In the genomic region with DNA sequence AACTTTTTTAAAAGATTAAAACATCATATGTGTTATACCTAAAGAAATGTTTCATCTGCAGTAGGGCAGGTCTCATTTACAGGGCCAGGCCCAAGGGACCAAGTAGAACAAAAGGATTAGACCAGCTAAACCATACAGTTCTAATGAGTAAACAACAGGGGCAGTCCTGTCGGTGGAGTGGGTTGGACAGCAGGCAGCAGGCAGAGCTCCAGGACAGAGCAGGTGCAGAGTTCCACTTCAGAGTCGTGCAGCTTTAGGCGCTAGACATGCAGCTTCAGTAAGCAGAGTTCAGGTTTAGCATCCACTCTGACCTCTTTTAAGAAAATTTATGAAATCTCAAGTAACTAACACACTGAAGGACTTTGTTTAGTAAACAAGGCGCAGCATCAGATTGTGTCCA, we compare ENCODE assay signal across 18 cellular contexts.
A peak's percentile ranks its signal among the peaks of the same experiment; 100 is the strongest.
DNase-seq lines count a peak whose midpoint lies in the region; TF ChIP-seq lines count a peak whose summit lies in the region.
"Had no signal": no experiment of that assay in that cellular context is flagged by ENCODE, and none has a peak within 500 bp of the region (broad histone marks: within the 10 kb centered on the region; RNA-seq: fewer than 3 reads in every experiment).

No MANE protein-coding gene starts in this region.

- no peaks in the 10 kb centered on the region for H3K36me3 Mint-ChIP-seq in glutamatergic neuron (ENCODE audit: unreplicated experiment)
- H3K36me3 Mint-ChIP-seq: activated naive CD8-positive, alpha-beta T cell; naive B cell; stimulated activated naive B cell treated with anti-CD40 and anti-IgM and Interleukin-4, amounts not matched to agents 10 μg/mL and 1 μg/mL and 100 μg/mL, for 72 hours had no signal

- no peak overlapping the region for H3K4me3 ChIP-seq in H7 (ENCODE audit: insufficient read depth, low read depth, low read length)
- H3K4me3 ChIP-seq: coronary artery, lung, ovary had no signal

- no peaks in the 10 kb centered on the region for H3K27me3 ChIP-seq in H7 (ENCODE audit: control insufficient read depth, insufficient read depth, low read length)
- H3K27me3 ChIP-seq: ovary had no signal

- H3K27me3 Mint-ChIP-seq in glutamatergic neuron (ENCODE audit: unreplicated experiment): no peaks in the 10 kb centered on the region
- H3K27me3 Mint-ChIP-seq: activated naive CD8-positive, alpha-beta T cell; naive B cell; stimulated activated naive B cell treated with anti-CD40 and anti-IgM and Interleukin-4, amounts not matched to agents 10 μg/mL and 1 μg/mL and 100 μg/mL, for 72 hours had no signal

- peaks cover 11% of the 10 kb centered on the region for H3K4me1 Mint-ChIP-seq in glutamatergic neuron (ENCODE audit: low read depth, unreplicated experiment)
- H3K4me1 Mint-ChIP-seq: naive B cell; stimulated activated naive B cell treated with anti-CD40 and anti-IgM and Interleukin-4, amounts not matched to agents 10 μg/mL and 1 μg/mL and 100 μg/mL, for 72 hours had no signal

- H3K4me3 Mint-ChIP-seq in glutamatergic neuron (ENCODE audit: unreplicated experiment): no peak overlapping the region
- H3K4me3 Mint-ChIP-seq: activated naive CD8-positive, alpha-beta T cell; naive B cell; stimulated activated naive B cell treated with anti-CD40 and anti-IgM and Interleukin-4, amounts not matched to agents 10 μg/mL and 1 μg/mL and 100 μg/mL, for 72 hours had no signal

- H3K27ac Mint-ChIP-seq in glutamatergic neuron (ENCODE audit: unreplicated experiment): no peak overlapping the region
- H3K27ac Mint-ChIP-seq: activated naive CD8-positive, alpha-beta T cell; naive B cell; stimulated activated naive B cell treated with anti-CD40 and anti-IgM and Interleukin-4, amounts not matched to agents 10 μg/mL and 1 μg/mL and 100 μg/mL, for 72 hours had no signal

- peak; percentile 86 for DNase-seq in DMS53 (lab: John Stamatoyannopoulos, UW)
- DNase-seq in NCI-H2029 treated with DMSO at 0.1 percent for 48 hours (lab: John Stamatoyannopoulos, UW): peak; percentile 99
- DNase-seq in NCI-H69 (lab: John Stamatoyannopoulos, UW): peak; percentile 83
- peak; percentile 19 for DNase-seq in glutamatergic neuron
- DNase-seq in NCI-H187 (lab: John Stamatoyannopoulos, UW): no peak
- no peak for DNase-seq in H7
- no peak for DNase-seq in GF-D8 (lab: John Stamatoyannopoulos, UW)
- no peak for DNase-seq in stimulated activated CD4-positive, alpha-beta T cell treated with anti-CD3 and anti-CD28 coated beads, Interleukin-2, amount 100 ng/mL, for 48 hours
- DNase-seq: ACHN; activated CD4-positive, alpha-beta T cell treated with anti-CD3 and anti-CD28 coated beads for 1 hour; EL; KG1; naive B cell; ovary; stimulated activated naive B cell treated with anti-CD40 and anti-IgM and Interleukin-4, amounts not matched to agents 10 μg/mL and 1 μg/mL and 100 μg/mL, for 72 hours had no signal

- TF ChIP-seq CTCF in glutamatergic neuron (IDR thresholded peaks at IDR 0.05; ENCODE audit: partially characterized antibody, unreplicated experiment): no peak

- no peaks in the 10 kb centered on the region for H3K36me3 ChIP-seq in H7 (replicated peaks; ENCODE audit: control insufficient read depth, insufficient read depth, low read length)
- H3K36me3 ChIP-seq: ovary had no signal

- H3K9me3 Mint-ChIP-seq in glutamatergic neuron (ENCODE audit: unreplicated experiment): no peaks in the 10 kb centered on the region

Comparison
In these comparisons a context has a peak if more than half of its experiments do, and no peak if none do; other contexts are left out.
1. DNase-seq: peak in DMS53 (single experiment), NCI-H2029 treated with DMSO at 0.1 percent for 48 hours (single experiment), NCI-H69 (single experiment) and glutamatergic neuron (single experiment); none in NCI-H187 (0 of 2), H7 (single experiment), GF-D8 (single experiment) and stimulated activated CD4-positive, alpha-beta T cell treated with anti-CD3 and anti-CD28 coated beads, Interleukin-2, amount 100 ng/mL, for 48 hours (0 of 2).